Comparison of ENCODE assay signal across 21 cellular contexts in genomic region chr13:112625698-112626097, GRCh38.
"Had no signal": no experiment of that assay in that cellular context is flagged by ENCODE, and none has a peak within 500 bp of the region (broad histone marks: within the 10 kb centered on the region; RNA-seq: fewer than 3 reads in every experiment).

No MANE protein-coding gene starts in this region.

- ATAC-seq: gastroesophageal sphincter; left cardiac atrium; lower lobe of right lung; psoas muscle; stimulated activated naive CD8-positive, alpha-beta T cell treated with anti-CD3 and anti-CD28 coated beads, Interleukin-15, Interleukin-2, amounts not matched to agents 100 U/mL and 50 U/mL, for 24 hours had no signal

- H3K36me3 ChIP-seq: colonic mucosa, esophagus squamous epithelium, gastroesophageal sphincter, left ventricle myocardium inferior, lower lobe of right lung, neutrophil, right lobe of liver, tibial artery, upper lobe of left lung, vagina had no signal

- DNase-seq: colonic mucosa; dermis blood vessel endothelial cell; esophagus squamous epithelium; foreskin fibroblast; glutamatergic neuron; left cardiac atrium; left ventricle myocardium inferior; lower lobe of right lung; midbrain; nephron progenitor cell; psoas muscle; retina; stimulated activated CD4-positive, alpha-beta T cell treated with anti-CD3 and anti-CD28 coated beads, Interleukin-12 subunit alpha, Interleukin-12 subunit beta, amount 100 ng/mL, for 4 hours; stimulated activated naive CD8-positive, alpha-beta T cell treated with anti-CD3 and anti-CD28 coated beads, Interleukin-15, Interleukin-2, amounts not matched to agents 100 U/mL and 50 U/mL, for 24 hours; upper lobe of left lung had no signal

- H3K9me3 ChIP-seq: colonic mucosa, esophagus squamous epithelium, gastroesophageal sphincter, left ventricle myocardium inferior, lower lobe of right lung, neutrophil, psoas muscle, right lobe of liver, tibial artery, upper lobe of left lung, vagina had no signal

- H3K27ac ChIP-seq: colonic mucosa, esophagus squamous epithelium, gastroesophageal sphincter, left ventricle myocardium inferior, lower lobe of right lung, neutrophil, psoas muscle, right lobe of liver, tibial artery, upper lobe of left lung, vagina had no signal

- FAIRE-seq: keratinocyte had no signal

- H3K27me3 ChIP-seq: colonic mucosa, right lobe of liver, upper lobe of left lung, vagina had no signal

- H3K4me3 ChIP-seq: colonic mucosa, esophagus squamous epithelium, gastroesophageal sphincter, left ventricle myocardium inferior, lower lobe of right lung, psoas muscle, right lobe of liver, tibial artery, upper lobe of left lung, vagina had no signal

- H3K4me1 ChIP-seq: colonic mucosa, esophagus squamous epithelium, gastroesophageal sphincter, left ventricle myocardium inferior, lower lobe of right lung, psoas muscle, tibial artery, upper lobe of left lung, vagina had no signal
